In genomic region chr13:29423050-29423449, GRCh38 we compare ENCODE assay signal across 22 cellular contexts.
"Had no signal": no experiment of that assay in that cellular context is flagged by ENCODE, and none has a peak within 500 bp of the region (broad histone marks: within the 10 kb centered on the region; RNA-seq: fewer than 3 reads in every experiment).

No MANE protein-coding gene starts in this region.

- H3K27ac ChIP-seq: coronary artery, epithelial cell of prostate, gastrocnemius medialis, heart left ventricle, hepatocyte, parathyroid adenoma, right lobe of liver, thoracic aorta, transverse colon, upper lobe of right lung, vagina had no signal

- H3K27me3 ChIP-seq: right lobe of liver, vagina had no signal

- H3K79me2 ChIP-seq: hepatocyte, parathyroid adenoma had no signal

- H3K4me1 ChIP-seq: parathyroid adenoma had no signal

- H3K36me3 ChIP-seq: gastrocnemius medialis, heart left ventricle, right lobe of liver, thoracic aorta, transverse colon, upper lobe of right lung, vagina had no signal

- H3K4me2 ChIP-seq: hepatocyte had no signal

- DNase-seq: foreskin fibroblast; gastrocnemius medialis; heart left ventricle; immature natural killer cell; islet precursor cell; kidney glomerular epithelial cell; natural killer cell; right lobe of liver; small intestine; stimulated activated CD4-positive, alpha-beta T cell treated with anti-CD3 and anti-CD28 coated beads, Interleukin-15, amount 100 ng/mL, for 24 hours; stimulated activated CD4-positive, alpha-beta T cell treated with anti-CD3 and anti-CD28 coated beads, Interleukin-2, amount 100 ng/mL, for 48 hours; stimulated activated naive B cell treated with anti-CD40 and anti-IgM and Interleukin-4, amounts not matched to agents 10 μg/mL and 1 μg/mL and 100 μg/mL, for 72 hours; transverse colon; upper lobe of right lung had no signal

- H3K9me3 ChIP-seq: gastrocnemius medialis, heart left ventricle, right lobe of liver, thoracic aorta, transverse colon, upper lobe of right lung, vagina had no signal

- H2AFZ ChIP-seq: hepatocyte, parathyroid adenoma had no signal

- ATAC-seq: esophagus mucosa; gastrocnemius medialis; heart left ventricle; natural killer cell; right lobe of liver; stimulated activated naive B cell treated with anti-CD40 and anti-IgM and Interleukin-4, amounts not matched to agents 10 μg/mL and 1 μg/mL and 100 μg/mL, for 72 hours; upper lobe of right lung had no signal

- H3K9ac ChIP-seq: parathyroid adenoma had no signal

- H3K4me3 ChIP-seq: coronary artery, gastrocnemius medialis, heart left ventricle, hepatocyte, lung, right lobe of liver, thoracic aorta, transverse colon, upper lobe of right lung, vagina had no signal
